In the genomic region with DNA sequence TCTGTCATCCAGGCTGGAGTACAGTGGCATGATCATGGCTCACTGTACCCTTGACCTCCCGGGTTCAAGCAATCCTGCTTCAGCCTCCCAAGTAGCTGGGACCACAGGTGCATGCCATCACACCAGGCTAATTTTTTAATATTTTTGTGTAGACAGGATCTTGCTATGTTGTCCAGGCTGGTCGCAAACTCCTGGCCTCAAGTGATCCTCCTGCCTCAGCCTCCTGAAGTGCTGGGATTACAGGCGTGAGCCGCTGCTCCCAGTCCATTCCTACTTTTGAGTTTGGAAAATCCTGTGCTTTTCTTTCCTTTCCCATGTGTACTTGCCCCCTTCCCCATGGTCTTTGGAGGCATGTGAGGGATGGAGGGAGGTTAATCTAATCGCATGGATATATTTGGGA, we compare ENCODE assay signal across 39 cellular contexts.
"Had no signal": no experiment of that assay in that cellular context is flagged by ENCODE, and none has a peak within 500 bp of the region (broad histone marks: within the 10 kb centered on the region; RNA-seq: fewer than 3 reads in every experiment).

No MANE protein-coding gene starts in this region.

- H3K9me3 Mint-ChIP-seq: activated CD4-positive, alpha-beta memory T cell treated with anti-CD3 and anti-CD28 coated beads for 36 hours; activated CD4-positive, alpha-beta T cell treated with anti-CD3 and anti-CD28 coated beads, Interleukin-2, amount 10 ng/mL, durations not matched to agents 24 days and 14 days; activated naive CD4-positive, alpha-beta T cell treated with anti-CD3 and anti-CD28 coated beads for 36 hours; activated naive CD4-positive, alpha-beta T cell treated with anti-CD3 and anti-CD28 coated beads, Interleukin-2, amount 50 U/mL, for 24 hours; activated naive CD8-positive, alpha-beta T cell treated with anti-CD3 and anti-CD28 coated beads for 36 hours; activated naive CD8-positive, alpha-beta T cell treated with anti-CD3 and anti-CD28 coated beads, Interleukin-2, amount 50 U/mL, for 24 hours; activated T-helper 1 cell treated with anti-CD3 and anti-CD28 coated beads, Interleukin-12 subunit alpha, Interleukin-12 subunit beta, Interleukin-2, Interleukin-4 antibody, amounts not matched to agents 30 ng/mL and 10 ng/mL and 1 ng/mL, durations not matched to agents 14 hours and 24 hours and 36 hours; activated T-helper 2 cell treated with anti-CD3 and anti-CD28 coated beads, Interferon-gamma antibody, Interleukin-2, Interleukin-4, amounts not matched to agents 10 μg/mL and 5 μg/mL and 100 μg/mL, durations not matched to agents 14 hours and 24 hours and 36 hours; dendritic cell treated with granulocyte-macrophage colony-stimulating factor and Interleukin-4, amounts not matched to agents 40 ng/mL and 50 ng/mL, for 4 days; endodermal cell; T-cell; T-helper 1 cell treated with Interleukin-12 subunit alpha and Interleukin-12 subunit beta and Interleukin-4 antibody, amounts not matched to agents 30 μg/mL and 1 μg/mL, for 36 hours; T-helper 2 cell treated with Interferon-gamma antibody and Interleukin-4, amounts not matched to agents 5 μg/mL and 100 μg/mL, for 36 hours had no signal

- DNase-seq: activated CD4-positive, alpha-beta memory T cell treated with anti-CD3 and anti-CD28 coated beads for 36 hours; activated CD4-positive, alpha-beta T cell treated with anti-CD3 and anti-CD28 coated beads for 36 hours; activated CD4-positive, alpha-beta T cell treated with anti-CD3 and anti-CD28 coated beads, Interleukin-2, amount 10 ng/mL, durations not matched to agents 24 days and 14 days; activated CD4-positive, CD25-positive, alpha-beta regulatory T cell; activated CD4-positive, CD25-positive, alpha-beta regulatory T cell treated with anti-CD3 and anti-CD28 coated beads, Interleukin-2, amount 50 U/mL, for 72 hours; activated CD8-positive, alpha-beta memory T cell treated with anti-CD3 and anti-CD28 coated beads, Interleukin-2, amount 10 ng/mL, durations not matched to agents 7 days and 5 days; activated CD8-positive, alpha-beta memory T cell treated with anti-CD3 and anti-CD28 coated beads, Interleukin-2, amount 50 U/mL, for 4 hours; activated CD8-positive, alpha-beta T cell treated with anti-CD3 and anti-CD28 coated beads, Interleukin-2, amount 10 ng/mL, durations not matched to agents 7 days and 5 days; activated effector memory CD4-positive, alpha-beta T cell treated with anti-CD3 and anti-CD28 coated beads, Interleukin-2, amount 50 U/mL, for 16 hours; activated naive CD4-positive, alpha-beta T cell treated with anti-CD3 and anti-CD28 coated beads for 36 hours; activated naive CD8-positive, alpha-beta T cell treated with anti-CD3 and anti-CD28 coated beads for 36 hours; activated naive CD8-positive, alpha-beta T cell treated with anti-CD3 and anti-CD28 coated beads, Interleukin-2, amount 50 U/mL, for 24 hours; activated T-cell treated with anti-CD3 and anti-CD28 coated beads, Interleukin-2, amount 50 U/mL, for 1 hour; activated T-cell treated with anti-CD3 and anti-CD28 coated beads, Interleukin-2, amount 50 U/mL, for 48 hours; adrenal gland; amygdala; aorta; body of pancreas; central memory CD4-positive, alpha-beta T cell; cerebellar nuclear complex; dorsolateral prefrontal cortex; effector memory CD4-positive, alpha-beta T cell; foreskin fibroblast; head of caudate nucleus; T-cell; T1000; WERI-Rb-1 had no signal

- H3K27ac Mint-ChIP-seq: activated CD4-positive, alpha-beta memory T cell treated with anti-CD3 and anti-CD28 coated beads for 36 hours; activated CD4-positive, alpha-beta T cell treated with anti-CD3 and anti-CD28 coated beads for 36 hours; activated CD4-positive, alpha-beta T cell treated with anti-CD3 and anti-CD28 coated beads, Interleukin-2, amount 10 ng/mL, durations not matched to agents 24 days and 14 days; activated CD8-positive, alpha-beta memory T cell treated with anti-CD3 and anti-CD28 coated beads, Interleukin-2, amount 10 ng/mL, durations not matched to agents 7 days and 5 days; activated CD8-positive, alpha-beta T cell treated with anti-CD3 and anti-CD28 coated beads, Interleukin-2, amount 10 ng/mL, durations not matched to agents 7 days and 5 days; activated naive CD4-positive, alpha-beta T cell treated with anti-CD3 and anti-CD28 coated beads for 36 hours; activated naive CD4-positive, alpha-beta T cell treated with anti-CD3 and anti-CD28 coated beads, Interleukin-2, amount 50 U/mL, for 24 hours; activated naive CD8-positive, alpha-beta T cell treated with anti-CD3 and anti-CD28 coated beads for 36 hours; activated naive CD8-positive, alpha-beta T cell treated with anti-CD3 and anti-CD28 coated beads, Interleukin-2, amount 50 U/mL, for 24 hours; activated T-helper 1 cell treated with anti-CD3 and anti-CD28 coated beads, Interleukin-12 subunit alpha, Interleukin-12 subunit beta, Interleukin-2, Interleukin-4 antibody, amounts not matched to agents 30 ng/mL and 10 ng/mL and 1 ng/mL, durations not matched to agents 14 hours and 24 hours and 36 hours; activated T-helper 2 cell treated with anti-CD3 and anti-CD28 coated beads, Interferon-gamma antibody, Interleukin-2, Interleukin-4, amounts not matched to agents 10 μg/mL and 5 μg/mL and 100 μg/mL, durations not matched to agents 14 hours and 24 hours and 36 hours; dendritic cell treated with granulocyte-macrophage colony-stimulating factor and Interleukin-4, amounts not matched to agents 40 ng/mL and 50 ng/mL, for 4 days; endodermal cell; T-cell; T-helper 1 cell treated with Interleukin-12 subunit alpha and Interleukin-12 subunit beta and Interleukin-4 antibody, amounts not matched to agents 30 μg/mL and 1 μg/mL, for 36 hours; T-helper 2 cell treated with Interferon-gamma antibody and Interleukin-4, amounts not matched to agents 5 μg/mL and 100 μg/mL, for 36 hours had no signal

- H3K36me3 ChIP-seq: adrenal gland, breast epithelium, cardiac muscle cell had no signal

- H3K4me3 ChIP-seq: adrenal gland, body of pancreas, breast epithelium, cardiac muscle cell, coronary artery, dorsolateral prefrontal cortex had no signal

- H3K27me3 Mint-ChIP-seq: activated CD4-positive, alpha-beta memory T cell treated with anti-CD3 and anti-CD28 coated beads for 36 hours; activated CD4-positive, alpha-beta T cell treated with anti-CD3 and anti-CD28 coated beads for 36 hours; activated CD4-positive, alpha-beta T cell treated with anti-CD3 and anti-CD28 coated beads, Interleukin-2, amount 10 ng/mL, durations not matched to agents 24 days and 14 days; activated CD8-positive, alpha-beta memory T cell treated with anti-CD3 and anti-CD28 coated beads, Interleukin-2, amount 10 ng/mL, durations not matched to agents 7 days and 5 days; activated naive CD4-positive, alpha-beta T cell treated with anti-CD3 and anti-CD28 coated beads, Interleukin-2, amount 50 U/mL, for 24 hours; activated naive CD8-positive, alpha-beta T cell treated with anti-CD3 and anti-CD28 coated beads for 36 hours; activated naive CD8-positive, alpha-beta T cell treated with anti-CD3 and anti-CD28 coated beads, Interleukin-2, amount 50 U/mL, for 24 hours; dendritic cell treated with granulocyte-macrophage colony-stimulating factor and Interleukin-4, amounts not matched to agents 40 ng/mL and 50 ng/mL, for 4 days; T-cell had no signal

- H3K4me1 ChIP-seq: body of pancreas, breast epithelium had no signal

- H3K9me3 ChIP-seq: adrenal gland, body of pancreas, breast epithelium had no signal

- H3K36me3 Mint-ChIP-seq: activated naive CD8-positive, alpha-beta T cell treated with anti-CD3 and anti-CD28 coated beads for 36 hours had no signal

- H3K4me3 Mint-ChIP-seq: activated CD4-positive, alpha-beta memory T cell treated with anti-CD3 and anti-CD28 coated beads for 36 hours; activated CD4-positive, alpha-beta T cell treated with anti-CD3 and anti-CD28 coated beads for 36 hours; activated CD4-positive, alpha-beta T cell treated with anti-CD3 and anti-CD28 coated beads, Interleukin-2, amount 10 ng/mL, durations not matched to agents 24 days and 14 days; activated CD8-positive, alpha-beta memory T cell treated with anti-CD3 and anti-CD28 coated beads, Interleukin-2, amount 10 ng/mL, durations not matched to agents 7 days and 5 days; activated CD8-positive, alpha-beta T cell treated with anti-CD3 and anti-CD28 coated beads, Interleukin-2, amount 10 ng/mL, durations not matched to agents 7 days and 5 days; activated naive CD4-positive, alpha-beta T cell treated with anti-CD3 and anti-CD28 coated beads for 36 hours; activated naive CD4-positive, alpha-beta T cell treated with anti-CD3 and anti-CD28 coated beads, Interleukin-2, amount 50 U/mL, for 24 hours; activated naive CD8-positive, alpha-beta T cell treated with anti-CD3 and anti-CD28 coated beads for 36 hours; activated naive CD8-positive, alpha-beta T cell treated with anti-CD3 and anti-CD28 coated beads, Interleukin-2, amount 50 U/mL, for 24 hours; activated T-helper 1 cell treated with anti-CD3 and anti-CD28 coated beads, Interleukin-12 subunit alpha, Interleukin-12 subunit beta, Interleukin-2, Interleukin-4 antibody, amounts not matched to agents 30 ng/mL and 10 ng/mL and 1 ng/mL, durations not matched to agents 14 hours and 24 hours and 36 hours; dendritic cell treated with granulocyte-macrophage colony-stimulating factor and Interleukin-4, amounts not matched to agents 40 ng/mL and 50 ng/mL, for 4 days; endodermal cell; T-cell; T-helper 1 cell treated with Interleukin-12 subunit alpha and Interleukin-12 subunit beta and Interleukin-4 antibody, amounts not matched to agents 30 μg/mL and 1 μg/mL, for 36 hours; T-helper 2 cell treated with Interferon-gamma antibody and Interleukin-4, amounts not matched to agents 5 μg/mL and 100 μg/mL, for 36 hours had no signal

- ATAC-seq: activated CD4-positive, alpha-beta T cell treated with anti-CD3 and anti-CD28 coated beads for 36 hours; activated CD8-positive, alpha-beta memory T cell treated with anti-CD3 and anti-CD28 coated beads, Interleukin-2, amount 10 ng/mL, durations not matched to agents 7 days and 5 days; activated CD8-positive, alpha-beta T cell treated with anti-CD3 and anti-CD28 coated beads, Interleukin-2, amount 10 ng/mL, durations not matched to agents 7 days and 5 days; activated naive CD8-positive, alpha-beta T cell treated with anti-CD3 and anti-CD28 coated beads, Interleukin-2, amount 50 U/mL, for 24 hours; body of pancreas; esophagus mucosa; T-cell had no signal

- H3K27ac ChIP-seq: body of pancreas, breast epithelium, cardiac muscle cell, coronary artery, WERI-Rb-1 had no signal

- H3K4me1 Mint-ChIP-seq: activated CD4-positive, alpha-beta T cell treated with anti-CD3 and anti-CD28 coated beads for 36 hours; activated CD8-positive, alpha-beta memory T cell treated with anti-CD3 and anti-CD28 coated beads, Interleukin-2, amount 10 ng/mL, durations not matched to agents 7 days and 5 days; activated naive CD8-positive, alpha-beta T cell treated with anti-CD3 and anti-CD28 coated beads, Interleukin-2, amount 50 U/mL, for 24 hours had no signal

- H3K27me3 ChIP-seq: adrenal gland, body of pancreas, breast epithelium, cardiac muscle cell, dorsolateral prefrontal cortex had no signal

- FAIRE-seq: frontal cortex had no signal
